Comparison of ENCODE assay signal across 10 cellular contexts in genomic region chr3:50303038-50303815, GRCh38. TPM values are rescaled to one million over a fixed set of nuclear protein-coding genes. Genes with fewer than 3 reads are reported as not detected.
DNase-seq lines count a peak whose midpoint lies in the region; ATAC-seq and TF ChIP-seq lines count a peak whose summit lies in the region.
"Had no signal": no experiment of that assay in that cellular context is flagged by ENCODE, and none has a peak within 500 bp of the region (broad histone marks: within the 10 kb centered on the region; RNA-seq: fewer than 3 reads in every experiment).

Gene HYAL1 (minus strand): TSS chr3:50303574. CDS start chr3:50302956, 618 bp downstream.

- 0 out of 2 replicates have a peak within 1 kb of the TSS, but pooled peaks have one; percentile 19 for H3K9ac ChIP-seq in ES-I3 (ENCODE audit: low read depth, low read length)

- no peak within 1 kb of the TSS for H3K4me2 ChIP-seq in osteoblast (ENCODE audit: insufficient read depth, low read length)

- H3K4me3 ChIP-seq in osteoblast (ENCODE audit: insufficient read depth, low read length) = no peak within 1 kb of the TSS

- H3K9me3 ChIP-seq in ES-I3 (ENCODE audit: control insufficient read depth, insufficient read depth, low read length) = peaks cover 5% of the 10 kb centered on the region; the same call in 1 of the 2 replicates
- H3K9me3 ChIP-seq in osteoblast (ENCODE audit: low read depth, low read length) = no peaks in the 10 kb centered on the region

- H3K27ac ChIP-seq in VCaP (no peak within 1 kb of the TSS), osteoblast (ENCODE audit: low read depth, low read length) (no peak within 1 kb of the TSS)

- TF ChIP-seq CTCF in VCaP (conservative IDR thresholded peaks at IDR 0.05) (0 out of 2 replicates have a peak, but pooled peaks have one; percentile 18), osteoblast (IDR thresholded peaks at IDR 0.05; ENCODE audit: extremely low read depth, low read depth, low read length) (peak; percentile 13)

- H3K36me3 ChIP-seq in ES-I3 (ENCODE audit: insufficient read depth, low read length) (no peaks in the 10 kb centered on the region), osteoblast (ENCODE audit: insufficient read depth, low read length) (no peaks in the 10 kb centered on the region)

- DNase-seq in Right ventricle myocardium inferior (ENCODE audit: missing footprints) (peak; percentile 90), osteoblast (ENCODE audit: insufficient read length, low spot score, missing footprints) (no peak), germinal center (ENCODE audit: low spot score) (no peak), NCI-H1694 treated with DMSO at 0.1 percent for 48 hours (lab: John Stamatoyannopoulos, UW) (no peak)
- DNase-seq: activated CD8-positive, alpha-beta memory T cell treated with anti-CD3 and anti-CD28 coated beads, Interleukin-2, amount 50 U/mL, for 48 hours; NCI-H2227 treated with DMSO at 0.1 percent for 48 hours had no signal

- no peak within 1 kb of the TSS for H2AFZ ChIP-seq in osteoblast (ENCODE audit: low read length)

- H3K4me1 ChIP-seq in ES-I3 (ENCODE audit: insufficient read depth, low read length) = peaks cover 11% of the 10 kb centered on the region
- peaks cover 18% of the 10 kb centered on the region for H3K4me1 ChIP-seq in osteoblast (ENCODE audit: insufficient read depth, low read length)

- ATAC-seq in Right ventricle myocardium inferior = peak; percentile 40
- ATAC-seq in HG03457 (IDR thresholded peaks at IDR 0.05; ENCODE audit: unreplicated experiment) = no peak
- no peak for ATAC-seq in GM18870 (IDR thresholded peaks at IDR 0.05; ENCODE audit: unreplicated experiment)

- no peaks in the 10 kb centered on the region for H3K27me3 ChIP-seq in osteoblast (ENCODE audit: insufficient read depth, low read length)

- no peaks in the 10 kb centered on the region for H4K20me1 ChIP-seq in osteoblast (ENCODE audit: insufficient read depth, low read length)

- H3K79me2 ChIP-seq in osteoblast (ENCODE audit: insufficient read depth, low read length) = peaks cover 7% of the 10 kb centered on the region

- intact Hi-C loops in Right ventricle myocardium inferior (cut with DNase I) = loop anchor here (1.0 kb wide), 1 partner anchor 18 kb away; no protein-coding TSS in a partner anchor

RNA-seq across cellular contexts. Expression of gene HYAL1, which starts in this region (rescaled TPM):
- 70.1 TPM for total RNA-seq in Right ventricle myocardium inferior
- under 0.01 and 0.59 TPM in 2 replicates for total RNA-seq in osteoblast

Comparison
In these comparisons a context has a peak if more than half of its experiments do, and no peak if none do; other contexts are left out.
1. RNA of gene HYAL1 (total RNA-seq): 70.1 TPM in Right ventricle myocardium inferior (single experiment); under 0.01 to 0.59 TPM in osteoblast; every median in the first group is over 10 times any median in the second.